In genomic region chr1:235835226-235835625, GRCh38 we compare ENCODE assay signal across 13 cellular contexts. TPM values are rescaled to one million over a fixed set of nuclear protein-coding genes. Genes with fewer than 3 reads are reported as not detected.
DNase-seq lines count a peak whose midpoint lies in the region; ATAC-seq, FAIRE-seq and TF ChIP-seq lines count a peak whose summit lies in the region.
"Had no signal": no experiment of that assay in that cellular context is flagged by ENCODE, and none has a peak within 500 bp of the region (broad histone marks: within the 10 kb centered on the region; RNA-seq: fewer than 3 reads in every experiment).

No MANE protein-coding gene starts in this region.

- H3K9me3 ChIP-seq in ascending aorta (no peaks in the 10 kb centered on the region), hepatocyte (ENCODE audit: low read depth) (no peaks in the 10 kb centered on the region), skeletal muscle satellite cell (replicated peaks; ENCODE audit: low read length) (no peaks in the 10 kb centered on the region)
- H3K9me3 ChIP-seq: Caco-2 had no signal

- H3K4me1 ChIP-seq in ascending aorta: no peaks in the 10 kb centered on the region
- no peaks in the 10 kb centered on the region for H3K4me1 ChIP-seq in hepatocyte (ENCODE audit: insufficient read depth)
- H3K4me1 ChIP-seq in skeletal muscle satellite cell (ENCODE audit: control insufficient read depth, insufficient read depth, low read length): peaks cover 6% of the 10 kb centered on the region
- H3K4me1 ChIP-seq: Caco-2, foreskin keratinocyte, neural progenitor cell had no signal

- peak; percentile 100 for FAIRE-seq in D721Med (lab: Jason Lieb, UNC)

- intact Hi-C loops in ascending aorta (cut with DNase I): no loop called here

- DNase-seq in D721Med (ENCODE audit: insufficient read length, low spot score) (peak; percentile 17), ascending aorta (ENCODE audit: low spot score in 2 of 2) (no peak), hepatocyte (ENCODE audit: low spot score) (peak; percentile 11), glomerular visceral epithelial cell (ENCODE audit: extremely low spot score) (no peak)
- no peak for DNase-seq in activated CD4-positive, alpha-beta T cell treated with anti-CD3 and anti-CD28 coated beads for 48 hours
- DNase-seq: activated CD4-positive, alpha-beta T cell treated with anti-CD3 and anti-CD28 coated beads, Interleukin-2, amount 10 ng/mL, durations not matched to agents 7 days and 5 days; Caco-2; foreskin keratinocyte; PC-3 had no signal

- H3K9me2 ChIP-seq in hepatocyte (replicated peaks; ENCODE audit: insufficient read depth): no peaks in the 10 kb centered on the region

- no peaks in the 10 kb centered on the region for H4K20me1 ChIP-seq in hepatocyte (ENCODE audit: insufficient read depth, poor library complexity, severe bottlenecking)

- no peaks in the 10 kb centered on the region for H3K79me2 ChIP-seq in hepatocyte

- H3K4me2 ChIP-seq in hepatocyte (peak overlapping the region; percentile 28), skeletal muscle satellite cell (ENCODE audit: low read length) (peak overlapping the region; percentile 60)
- H3K4me2 ChIP-seq: neural progenitor cell had no signal

- H2AFZ ChIP-seq in hepatocyte: no peak overlapping the region
- H2AFZ ChIP-seq: neural progenitor cell had no signal

- H3K4me3 ChIP-seq in ascending aorta: peak overlapping the region; percentile 33 to 38
- no peak overlapping the region for H3K4me3 ChIP-seq in hepatocyte
- peak overlapping the region; percentile 7 for H3K4me3 ChIP-seq in skeletal muscle satellite cell (ENCODE audit: low read length)
- H3K4me3 ChIP-seq: neural progenitor cell had no signal

- H3K27me3 ChIP-seq in ascending aorta: no peaks in the 10 kb centered on the region
- no peaks in the 10 kb centered on the region for H3K27me3 ChIP-seq in hepatocyte
- no peaks in the 10 kb centered on the region for H3K27me3 ChIP-seq in skeletal muscle satellite cell (ENCODE audit: control insufficient read depth, insufficient read depth, low read length)
- H3K27me3 ChIP-seq: foreskin keratinocyte, neural progenitor cell had no signal

- TF ChIP-seq CTCF in D721Med (IDR thresholded peaks at IDR 0.05; ENCODE audit: insufficient read depth, missing control alignments) (peak; percentile 38), ascending aorta (IDR thresholded peaks at IDR 0.05) (peak in 1 of 3 experiments; percentile 33), hepatocyte (IDR thresholded peaks at IDR 0.05; ENCODE audit: poor library complexity) (peak; percentile 5)

- no peak for ATAC-seq in activated CD4-positive, CD25-positive, alpha-beta regulatory T cell treated with anti-CD3 and anti-CD28 coated beads, Interleukin-2, amount 50 U/mL, for 24 hours
- ATAC-seq in HG03565 (IDR thresholded peaks at IDR 0.05; ENCODE audit: unreplicated experiment): no peak
- ATAC-seq: foreskin keratinocyte, PC-3 had no signal

- H3K27ac ChIP-seq in ascending aorta (peak overlapping the region; percentile 9 to 15), hepatocyte (no peak overlapping the region)
- H3K27ac ChIP-seq: foreskin keratinocyte, neural progenitor cell had no signal

- no peak overlapping the region for H3K9ac ChIP-seq in skeletal muscle satellite cell (ENCODE audit: low read depth, low read length)
- H3K9ac ChIP-seq: neural progenitor cell had no signal

- H3K36me3 ChIP-seq in ascending aorta: no peaks in the 10 kb centered on the region
- H3K36me3 ChIP-seq in hepatocyte (replicated peaks; ENCODE audit: insufficient read depth, low read depth): no peaks in the 10 kb centered on the region
- H3K36me3 ChIP-seq in skeletal muscle satellite cell (ENCODE audit: insufficient read depth, low read length): no peaks in the 10 kb centered on the region
- H3K36me3 ChIP-seq: neural progenitor cell had no signal

- 60% methylated on average over 4 of the region's 4 CpGs for WGBS in hepatocyte (ENCODE audit: low lambda C conversion rate, missing lambda C conversion rate)

RNA-seq across cellular contexts. Expression of gene LYST, which starts 31.5 kb away (rescaled TPM):
- total RNA-seq in ascending aorta: 169 TPM
- total RNA-seq in hepatocyte: 6.1 and 6.2 TPM in 2 replicates
- 3.0 and 3.5 TPM in 2 replicates for polyA plus RNA-seq in hepatocyte
- 25.3 and 26.4 TPM in 2 replicates for total RNA-seq in skeletal muscle satellite cell (2012; rRNA removed)

Comparison
In these comparisons a context has a peak if more than half of its experiments do, and no peak if none do; other contexts are left out.
1. DNase-seq: peak in D721Med (single experiment) and hepatocyte (single experiment); none in ascending aorta (0 of 2), activated CD4-positive, alpha-beta T cell treated with anti-CD3 and anti-CD28 coated beads for 48 hours (single experiment) and glomerular visceral epithelial cell (single experiment).
2. RNA of gene LYST, which starts 31.5 kb away (total RNA-seq): 169 TPM in ascending aorta (single experiment); 6.1 to 6.2 TPM in hepatocyte; every median in the first group is over 10 times any median in the second.